ENCODE assay signal across 19 cellular contexts in genomic region chr2:210474776-210475175, GRCh38. TPM values are rescaled to one million over a fixed set of nuclear protein-coding genes. Genes with fewer than 3 reads are reported as not detected.
DNase-seq lines count a peak whose midpoint lies in the region; ATAC-seq, FAIRE-seq and TF ChIP-seq lines count a peak whose summit lies in the region.
"Had no signal": no experiment of that assay in that cellular context is flagged by ENCODE, and none has a peak within 500 bp of the region (broad histone marks: within the 10 kb centered on the region; RNA-seq: fewer than 3 reads in every experiment).

No MANE protein-coding gene starts in this region.

- no peak for ATAC-seq in effector memory CD8-positive, alpha-beta T cell (replicated peaks)
- ATAC-seq in GM21528 (IDR thresholded peaks at IDR 0.05; ENCODE audit: low FRiP score, unreplicated experiment) (no peak), left lung (no peak)
- ATAC-seq: esophagus mucosa, heart left ventricle, mucosa of descending colon, psoas muscle had no signal

- H3K27me3 Mint-ChIP-seq in T-helper 1 cell treated with Interleukin-12 subunit alpha and Interleukin-12 subunit beta and Interleukin-4 antibody, amounts not matched to agents 30 μg/mL and 1 μg/mL, for 36 hours (ENCODE audit: low read depth) = no peaks in the 10 kb centered on the region
- no peaks in the 10 kb centered on the region for H3K27me3 Mint-ChIP-seq in effector memory CD8-positive, alpha-beta T cell
- no peaks in the 10 kb centered on the region for H3K27me3 Mint-ChIP-seq in progenitor cell of endocrine pancreas

- H3K36me3 ChIP-seq in kidney (ENCODE audit: control insufficient read depth in 1 of 2, insufficient read depth in 2 of 2, low read length in 2 of 2) (peaks cover 7 to 16% of the 10 kb centered on the region in 2 donors), left lung (peaks cover 0 to 20% of the 10 kb centered on the region in 2 donors)

- FAIRE-seq in kidney (lab: Jason Lieb, UNC) = no peak
- FAIRE-seq: keratinocyte had no signal

- H3K4me1 Mint-ChIP-seq in T-helper 1 cell treated with Interleukin-12 subunit alpha and Interleukin-12 subunit beta and Interleukin-4 antibody, amounts not matched to agents 30 μg/mL and 1 μg/mL, for 36 hours (ENCODE audit: low read depth) = peaks cover 28% of the 10 kb centered on the region
- H3K4me1 Mint-ChIP-seq in effector memory CD8-positive, alpha-beta T cell (ENCODE audit: low read depth in 2 of 2) = peaks cover 24 to 54% of the 10 kb centered on the region in 2 donors
- peaks cover 18% of the 10 kb centered on the region for H3K4me1 Mint-ChIP-seq in progenitor cell of endocrine pancreas (ENCODE audit: low read depth)

- H3K27ac Mint-ChIP-seq in T-helper 1 cell treated with Interleukin-12 subunit alpha and Interleukin-12 subunit beta and Interleukin-4 antibody, amounts not matched to agents 30 μg/mL and 1 μg/mL, for 36 hours = peak overlapping the region; percentile 34
- H3K27ac Mint-ChIP-seq in effector memory CD8-positive, alpha-beta T cell = peak overlapping the region; percentile 65 to 99
- no peak overlapping the region for H3K27ac Mint-ChIP-seq in progenitor cell of endocrine pancreas

- H3K4me1 ChIP-seq in kidney (ENCODE audit: control insufficient read depth in 1 of 2, insufficient read depth in 1 of 2, low read depth in 1 of 2, low read length in 2 of 2) = peaks cover 0 to 3% of the 10 kb centered on the region in 2 donors
- H3K4me1 ChIP-seq in left lung = peaks cover 4 to 18% of the 10 kb centered on the region in 2 donors

- H3K27me3 ChIP-seq in left lung = no peaks in the 10 kb centered on the region
- H3K27me3 ChIP-seq: ascending aorta, heart left ventricle had no signal

- H3K9ac ChIP-seq in kidney (ENCODE audit: low read length in 2 of 2) = no peak overlapping the region

- intact Hi-C loops in kidney (cut with DNase I) = no loop called here
- intact Hi-C loops in left lung (cut with DNase I) = no loop called here

- peak overlapping the region; percentile 40 for H3K4me3 Mint-ChIP-seq in T-helper 1 cell treated with Interleukin-12 subunit alpha and Interleukin-12 subunit beta and Interleukin-4 antibody, amounts not matched to agents 30 μg/mL and 1 μg/mL, for 36 hours
- peak overlapping the region; percentile 15 to 97 for H3K4me3 Mint-ChIP-seq in effector memory CD8-positive, alpha-beta T cell
- peak overlapping the region; percentile 35 for H3K4me3 Mint-ChIP-seq in progenitor cell of endocrine pancreas (ENCODE audit: low read depth)

- H3K36me3 Mint-ChIP-seq in T-helper 1 cell treated with Interleukin-12 subunit alpha and Interleukin-12 subunit beta and Interleukin-4 antibody, amounts not matched to agents 30 μg/mL and 1 μg/mL, for 36 hours (ENCODE audit: low read depth) = peaks cover 17% of the 10 kb centered on the region
- peaks cover 42% of the 10 kb centered on the region for H3K36me3 Mint-ChIP-seq in effector memory CD8-positive, alpha-beta T cell (ENCODE audit: insufficient read depth)
- peaks cover 14% of the 10 kb centered on the region for H3K36me3 Mint-ChIP-seq in progenitor cell of endocrine pancreas (ENCODE audit: insufficient read depth)

- H3K9me3 ChIP-seq in kidney (ENCODE audit: control insufficient read depth in 1 of 2, low read length in 2 of 2) (no peaks in the 10 kb centered on the region), left lung (no peaks in the 10 kb centered on the region)
- H3K9me3 ChIP-seq: ascending aorta, heart left ventricle, mucosa of descending colon, psoas muscle had no signal

- no peak overlapping the region for H3K4me3 ChIP-seq in kidney (ENCODE audit: low read length in 2 of 2)
- no peak overlapping the region for H3K4me3 ChIP-seq in left lung
- H3K4me3 ChIP-seq: mucosa of descending colon, PC-9 had no signal

- TF ChIP-seq CTCF in progenitor cell of endocrine pancreas (IDR thresholded peaks at IDR 0.05; ENCODE audit: unreplicated experiment) (no peak), kidney (IDR thresholded peaks at IDR 0.05; ENCODE audit: borderline replicate concordance, extremely low read depth, insufficient read depth) (no peak), left lung (IDR thresholded peaks at IDR 0.05) (no peak)

- DNase-seq in T-helper 1 cell (no peak), NAMALWA (ENCODE audit: low spot score) (peak; percentile 9), progenitor cell of endocrine pancreas (ENCODE audit: low spot score, unreplicated experiment) (no peak), kidney (no peak), left lung (no peak)
- DNase-seq in effector memory CD8-positive, alpha-beta T cell = no peak
- DNase-seq: activated CD4-positive, CD25-positive, alpha-beta regulatory T cell treated with anti-CD3 and anti-CD28 coated beads, Interleukin-2, amount 50 U/mL, for 72 hours; heart left ventricle; Kasumi-1; mucosa of descending colon; NCI-H510A; PC-9; psoas muscle; SW 1271 had no signal

- H3K27ac ChIP-seq in kidney (ENCODE audit: low read depth in 2 of 2, low read length in 2 of 2) (no peak overlapping the region), left lung (no peak overlapping the region)
- H3K27ac ChIP-seq: ascending aorta, heart left ventricle, PC-9, psoas muscle had no signal

- no peaks in the 10 kb centered on the region for H3K9me3 Mint-ChIP-seq in T-helper 1 cell treated with Interleukin-12 subunit alpha and Interleukin-12 subunit beta and Interleukin-4 antibody, amounts not matched to agents 30 μg/mL and 1 μg/mL, for 36 hours
- H3K9me3 Mint-ChIP-seq in effector memory CD8-positive, alpha-beta T cell = no peaks in the 10 kb centered on the region
- H3K9me3 Mint-ChIP-seq in progenitor cell of endocrine pancreas (ENCODE audit: low read depth) = no peaks in the 10 kb centered on the region

RNA-seq across cellular contexts. Expression of gene LANCL1, which starts 1.8 kb away (rescaled TPM):
- total RNA-seq in progenitor cell of endocrine pancreas (54.0 and 58.1 TPM in 2 replicates), kidney (47.4 TPM), left lung (10 to 100 TPM; 27.5 to 42.4 TPM)
- 28.0 TPM for polyA plus RNA-seq in kidney (ENCODE audit: insufficient read depth, low read depth, low replicate concordance)
